In the genomic region with DNA sequence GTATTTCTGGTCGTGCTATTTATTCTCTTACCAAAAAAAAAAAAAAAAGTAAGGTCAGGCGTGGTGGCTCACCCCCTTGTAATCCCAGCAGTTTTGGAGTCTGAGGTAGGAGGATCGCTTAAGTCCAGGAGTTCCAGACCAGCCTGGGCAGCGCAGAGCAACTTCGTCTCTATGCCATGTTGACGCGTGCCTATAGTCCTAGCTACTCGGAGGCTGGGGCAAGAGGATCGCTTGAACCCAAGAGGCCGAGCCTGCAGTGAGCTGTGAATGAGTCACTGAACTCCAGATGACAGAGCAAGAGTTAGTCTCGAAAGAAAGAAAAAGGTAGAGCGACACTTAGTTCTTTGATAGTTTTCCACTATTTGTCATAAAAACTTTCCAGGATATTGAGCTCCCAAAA, we compare ENCODE assay signal across 9 cellular contexts. TPM values are rescaled to one million over a fixed set of nuclear protein-coding genes. Genes with fewer than 3 reads are reported as not detected.
DNase-seq lines count a peak whose midpoint lies in the region; ATAC-seq and TF ChIP-seq lines count a peak whose summit lies in the region.
"Had no signal": no experiment of that assay in that cellular context is flagged by ENCODE, and none has a peak within 500 bp of the region (broad histone marks: within the 10 kb centered on the region; RNA-seq: fewer than 3 reads in every experiment).

No MANE protein-coding gene starts in this region.

- peaks cover 28 to 42% (median 37%) of the 10 kb centered on the region in 10 experiments for H3K4me1 ChIP-seq in BLaER1 treated with 17β-estradiol and CSF1 and Interleukin-3, amounts not matched to agents 10 nM and 100 nM
- H3K4me1 ChIP-seq in OCI-LY1 (ENCODE audit: insufficient read depth, low read length, severe bottlenecking) (peaks cover 30% of the 10 kb centered on the region), mammary epithelial cell (ENCODE audit: insufficient read depth, low read length) (peaks cover 16% of the 10 kb centered on the region), neuronal stem cell (ENCODE audit: control insufficient read depth in 2 of 2, insufficient read depth in 1 of 2, low read depth in 1 of 2, low read length in 2 of 2) (peaks cover 3 to 19% of the 10 kb centered on the region in 2 donors), prostate gland (replicated peaks) (no peaks in the 10 kb centered on the region)

- no peak overlapping the region for H3K4ac ChIP-seq in neuronal stem cell (ENCODE audit: low read length)

- TF ChIP-seq CTCF in OCI-LY1 (IDR thresholded peaks at IDR 0.05; ENCODE audit: low read length), result no peak
- TF ChIP-seq CTCF in mammary epithelial cell (conservative IDR thresholded peaks at IDR 0.05 in 1 of 2, IDR thresholded peaks at IDR 0.05 in 1 of 2; ENCODE audit: extremely low read depth in 1 of 2, insufficient read depth in 1 of 2, low read depth in 1 of 2, low read length in 2 of 2), result no peak
- TF ChIP-seq CTCF in prostate gland (IDR thresholded peaks at IDR 0.05), result no peak

- BruUV-seq in mammary epithelial cell (replicated peaks; lab: Mats Ljungman, UMichigan), result no TSS peak

- H4K20me1 ChIP-seq in BLaER1 treated with 17β-estradiol and CSF1 and Interleukin-3, amounts not matched to agents 10 nM and 100 nM, result peaks cover 33 to 35% (median 34%) of the 10 kb centered on the region in 11 experiments
- H4K20me1 ChIP-seq in OCI-LY1 (ENCODE audit: insufficient read depth, low read length) (no peaks in the 10 kb centered on the region), mammary epithelial cell (ENCODE audit: insufficient read depth, low read length) (peaks cover 8% of the 10 kb centered on the region)

- no peak overlapping the region for H3K18ac ChIP-seq in neuronal stem cell (ENCODE audit: low read length)

- H3K23ac ChIP-seq in neuronal stem cell (ENCODE audit: low read depth, low read length, poor library complexity), result no peak overlapping the region

- peak overlapping the region in 7 of 11 experiments; percentile 90 to 95 (median 94); a peak in 10 of 22 replicates for H3K9ac ChIP-seq in BLaER1 treated with 17β-estradiol and CSF1 and Interleukin-3, amounts not matched to agents 10 nM and 100 nM
- peak overlapping the region; percentile 75; the same call in 1 of the 2 replicates for H3K9ac ChIP-seq in OCI-LY1 (ENCODE audit: low read length)
- no peak overlapping the region for H3K9ac ChIP-seq in mammary epithelial cell (ENCODE audit: insufficient read depth, low read length)
- H3K9ac ChIP-seq in neuronal stem cell (ENCODE audit: low read depth, low read length, poor library complexity), result no peak overlapping the region

- CTCF ChIA-PET in mammary epithelial cell (lab: Charles Lee; ENCODE audit: low non-redundant PET), result no interaction called here

- peak overlapping the region; percentile 56 for H2AFZ ChIP-seq in OCI-LY1 (ENCODE audit: low read length)
- peak overlapping the region; percentile 96 for H2AFZ ChIP-seq in mammary epithelial cell (ENCODE audit: low read depth, low read length)
- H2AFZ ChIP-seq in neuronal stem cell (ENCODE audit: low read length), result peak overlapping the region; percentile 100

- H3K79me1 ChIP-seq in neuronal stem cell (ENCODE audit: low read depth, low read length), result peaks cover 8% of the 10 kb centered on the region

- H3K27me3 ChIP-seq in BLaER1 treated with 17β-estradiol and CSF1 and Interleukin-3, amounts not matched to agents 10 nM and 100 nM, result no peaks in the 10 kb centered on the region
- H3K27me3 ChIP-seq in OCI-LY1 (ENCODE audit: insufficient read depth, low read length) (no peaks in the 10 kb centered on the region), mammary epithelial cell (ENCODE audit: insufficient read depth, low read length) (no peaks in the 10 kb centered on the region), neuronal stem cell (ENCODE audit: control insufficient read depth in 3 of 3, insufficient read depth in 3 of 3, low read depth in 1 of 3, low read length in 3 of 3) (no peaks in the 10 kb centered on the region), prostate gland (replicated peaks; ENCODE audit: insufficient read depth) (no peaks in the 10 kb centered on the region)

- H3K27ac ChIP-seq in BLaER1 treated with 17β-estradiol and CSF1 and Interleukin-3, amounts not matched to agents 10 nM and 100 nM, result peak overlapping the region in 1 of 11 experiments; percentile 93; a peak in 2 of 22 replicates
- peak overlapping the region; percentile 58 for H3K27ac ChIP-seq in OCI-LY1 (ENCODE audit: low read depth, low read length, poor library complexity, severe bottlenecking)
- H3K27ac ChIP-seq in mammary epithelial cell (ENCODE audit: insufficient read depth, low read depth, low read length), result no peak overlapping the region
- no peak overlapping the region for H3K27ac ChIP-seq in neuronal stem cell (replicated peaks; ENCODE audit: low read length)
- no peak overlapping the region for H3K27ac ChIP-seq in prostate gland

- H2BK120ac ChIP-seq in neuronal stem cell (ENCODE audit: low read depth, low read length), result no peak overlapping the region

- ATAC-seq in GM18873 (IDR thresholded peaks at IDR 0.05; ENCODE audit: low FRiP score, unreplicated experiment), result no peak

- intact Hi-C loops in mammary epithelial cell (cut with micrococcal nuclease) (loop anchor here (1.0 to 5.0 kb wide), 4 partner anchors 51 to 124 kb away; partner anchors contain the start of genes CNEP1R1 and HEATR3), prostate gland (cut with DNase I) (loop anchor here (2.0 to 10.0 kb wide), 5 partner anchors 56 to 297 kb away; partner anchors contain the start of genes CNEP1R1 and ZNF423), cardiac septum (cut with DNase I) (loop anchor here (5.0 kb wide), 1 partner anchor 124 kb away; the partner anchor contains the start of gene CNEP1R1)

- H3K79me2 ChIP-seq in OCI-LY1 (ENCODE audit: insufficient read depth, low read length) (peaks cover 28% of the 10 kb centered on the region), mammary epithelial cell (ENCODE audit: insufficient read depth, low read length) (peaks cover 34% of the 10 kb centered on the region)

- peaks cover 0 to 3% (median 0%) of the 10 kb centered on the region in 11 experiments; a peak in 2 of 22 replicates for H3K36me3 ChIP-seq in BLaER1 treated with 17β-estradiol and CSF1 and Interleukin-3, amounts not matched to agents 10 nM and 100 nM
- H3K36me3 ChIP-seq in OCI-LY1 (ENCODE audit: insufficient read depth, low read length) (no peaks in the 10 kb centered on the region), mammary epithelial cell (ENCODE audit: insufficient read depth, low read length) (peaks cover 1% of the 10 kb centered on the region), neuronal stem cell (replicated peaks in 1 of 2; ENCODE audit: control insufficient read depth in 2 of 2, insufficient read depth in 2 of 2, low read length in 2 of 2) (no peaks in the 10 kb centered on the region), prostate gland (no peaks in the 10 kb centered on the region)

- H4K91ac ChIP-seq in neuronal stem cell (ENCODE audit: low read depth, low read length, poor library complexity), result no peak overlapping the region

- H2BK5ac ChIP-seq in neuronal stem cell (ENCODE audit: low read length), result no peak overlapping the region

- H4K8ac ChIP-seq in neuronal stem cell (ENCODE audit: low read depth, low read length), result no peak overlapping the region

- DNase-seq in mammary epithelial cell (no peak), neuronal stem cell (ENCODE audit: low spot score) (no peak), prostate gland (ENCODE audit: low spot score) (no peak), Ammon's horn (ENCODE audit: low spot score) (no peak), cardiac septum (ENCODE audit: low spot score) (no peak)
- DNase-seq: NCI-H524 treated with DMSO at 0.1 percent for 48 hours had no signal

- no peak overlapping the region for H2BK12ac ChIP-seq in neuronal stem cell (ENCODE audit: low read length)

- no peak overlapping the region for H2AK5ac ChIP-seq in neuronal stem cell (ENCODE audit: low read depth, low read length)

- peak overlapping the region in 8 of 10 experiments; percentile 85 to 99 (median 94); a peak in 10 of 20 replicates for H3K4me3 ChIP-seq in BLaER1 treated with 17β-estradiol and CSF1 and Interleukin-3, amounts not matched to agents 10 nM and 100 nM
- H3K4me3 ChIP-seq in OCI-LY1 (ENCODE audit: low read depth, low read length, poor library complexity, severe bottlenecking) (peak overlapping the region; percentile 72), mammary epithelial cell (replicated peaks in 1 of 3; ENCODE audit: insufficient read depth in 1 of 3, low read depth in 2 of 3, low read length in 3 of 3) (no peak overlapping the region), neuronal stem cell (ENCODE audit: low read length in 2 of 2) (peak overlapping the region in 1 of 2 donors; percentile 94), prostate gland (no peak overlapping the region)

- dilution Hi-C loops in mammary epithelial cell (cut with HindIII; ENCODE audit: low sequenced_read_pairs), result loop anchor here (10.0 kb wide), 1 partner anchor 53 kb away; no protein-coding TSS in a partner anchor

- no peaks in the 10 kb centered on the region for H3K9me2 ChIP-seq in OCI-LY1 (ENCODE audit: low read depth, low read length)

- WGBS in mammary epithelial cell (ENCODE audit: low coverage, missing lambda C conversion rate), result 87% methylated on average over 12 of the region's 12 CpGs
- no CpG with 5 or more reads among the region's 12 CpGs for WGBS in neuronal stem cell (ENCODE audit: extremely low coverage in 2 of 2, insufficient read length in 2 of 2, insufficient replicate concordance in 1 of 2), 2 donors
- WGBS in prostate gland, result 92% methylated on average over 12 of the region's 12 CpGs

- H3K4me2 ChIP-seq in BLaER1 treated with 17β-estradiol and CSF1 and Interleukin-3, amounts not matched to agents 10 nM and 100 nM, result peak overlapping the region; percentile 81 to 97 (median 87)
- peak overlapping the region; percentile 73 for H3K4me2 ChIP-seq in OCI-LY1 (ENCODE audit: low read length)
- peak overlapping the region; percentile 85 for H3K4me2 ChIP-seq in mammary epithelial cell (ENCODE audit: insufficient read depth, low read depth, low read length)
- no peak overlapping the region for H3K4me2 ChIP-seq in neuronal stem cell (ENCODE audit: insufficient read depth, low read length, poor library complexity, severe bottlenecking)

- no peak overlapping the region for H2BK15ac ChIP-seq in neuronal stem cell (ENCODE audit: low read length)

- no peaks in the 10 kb centered on the region for H3F3A ChIP-seq in OCI-LY1 (ENCODE audit: insufficient read depth, low read length)

- H3K9me3 ChIP-seq in BLaER1 treated with 17β-estradiol and CSF1 and Interleukin-3, amounts not matched to agents 10 nM and 100 nM (replicated peaks in 1 of 11), result no peaks in the 10 kb centered on the region
- H3K9me3 ChIP-seq in OCI-LY1 (ENCODE audit: low read length) (no peaks in the 10 kb centered on the region), mammary epithelial cell (replicated peaks; ENCODE audit: insufficient read depth, low read length) (no peaks in the 10 kb centered on the region), neuronal stem cell (replicated peaks in 1 of 2; ENCODE audit: control insufficient read depth in 2 of 2, insufficient read depth in 1 of 2, low read depth in 1 of 2, low read length in 2 of 2) (no peaks in the 10 kb centered on the region), prostate gland (no peaks in the 10 kb centered on the region)

- no peak overlapping the region for H3K14ac ChIP-seq in neuronal stem cell (ENCODE audit: low read length)

- no peak for TF ChIP-seq POLR2A in prostate gland (IDR thresholded peaks at IDR 0.05)

- in situ Hi-C loops in mammary epithelial cell (cut with MboI; ENCODE audit: low sequenced_read_pairs in 2 of 2), result no loop called here

RNA-seq across cellular contexts. Expression of gene TENT4B, which starts 1.4 kb away (rescaled TPM):
- total RNA-seq in mammary epithelial cell, result 10 to 100 TPM; 10.3 to 14.5 TPM
- 10.6 TPM for polyA plus RNA-seq in mammary epithelial cell
- polyA minus RNA-seq in mammary epithelial cell, result 5.3 TPM
- polyA plus RNA-seq in neuronal stem cell (2013, experiment 1 of 2), result 9.5 TPM
- 10.2 TPM for polyA plus RNA-seq in neuronal stem cell (2013, experiment 2 of 2)
- total RNA-seq in prostate gland, result 10 to 100 TPM; 11.5 to 15.1 TPM
- 9.1 TPM for total RNA-seq in cardiac septum

Comparison
In these comparisons a context has a peak if more than half of its experiments do, and no peak if none do; other contexts are left out.
1. H3K4me3 ChIP-seq: peak in BLaER1 treated with 17β-estradiol and CSF1 and Interleukin-3, amounts not matched to agents 10 nM and 100 nM (8 of 10) and OCI-LY1 (single experiment); none in mammary epithelial cell (0 of 3) and prostate gland (0 of 2).
2. H3K9ac ChIP-seq: peak in BLaER1 treated with 17β-estradiol and CSF1 and Interleukin-3, amounts not matched to agents 10 nM and 100 nM (7 of 11) and OCI-LY1 (single experiment); none in mammary epithelial cell (single experiment) and neuronal stem cell (single experiment).
3. Peak in every context shown above with its lines, with median percentiles within 50 percentile points of each other: H2AFZ ChIP-seq.